In genomic region chr12:100794441-100795192, GRCh38 we compare ENCODE assay signal across 1 cellular context.
TF ChIP-seq lines count a peak whose summit lies in the region.

TSS of gene ANO4 (plus strand) at chr12:100794776. CDS start at chr12:100901786, 107,010 bp downstream.

TF ChIP-seq in HepG2, 621 proteins besides CTCF, POLR2A, EP300 and RAD21 (continued from another document):
- TF ChIP-seq CSRNP2 (CRISPR knock-in tag; conservative IDR thresholded peaks at IDR 0.05; ENCODE audit: low read depth) (no peak), RBFOX2 (IDR thresholded peaks at IDR 0.05; ENCODE audit: low read depth, low read length) (no peak), SMYD3 (CRISPR knock-in tag; IDR thresholded peaks at IDR 0.05) (no peak), ZSCAN31 (CRISPR knock-in tag; IDR thresholded peaks at IDR 0.05; ENCODE audit: low read depth) (no peak), NR2C2 (CRISPR knock-in tag; IDR thresholded peaks at IDR 0.05; ENCODE audit: borderline replicate concordance) (no peak), SNAPC4 (CRISPR knock-in tag; IDR thresholded peaks at IDR 0.05) (no peak), ATM (IDR thresholded peaks at IDR 0.05; ENCODE audit: borderline replicate concordance) (no peak)
